In the genomic region with DNA sequence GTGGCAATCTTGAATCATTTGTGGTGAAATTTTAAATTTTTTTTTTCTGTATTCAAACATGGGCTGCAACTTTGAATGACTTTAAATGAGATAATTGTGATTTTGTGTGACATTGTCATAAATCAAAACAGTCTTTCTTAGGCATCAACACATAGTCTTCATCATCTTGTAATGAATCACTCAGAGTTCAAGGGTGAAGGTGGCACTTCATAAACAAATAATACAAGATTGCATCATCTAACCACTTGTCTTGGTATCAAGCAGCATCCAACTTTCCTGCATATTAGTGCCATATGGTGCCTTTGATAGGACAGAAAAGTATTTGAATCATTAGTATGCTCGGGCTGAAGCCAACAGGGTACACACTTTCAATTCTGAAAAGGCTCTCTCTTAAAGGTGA, we compare ENCODE assay signal across 28 cellular contexts.
"Had no signal": no experiment of that assay in that cellular context is flagged by ENCODE, and none has a peak within 500 bp of the region (broad histone marks: within the 10 kb centered on the region; RNA-seq: fewer than 3 reads in every experiment).

No MANE protein-coding gene starts in this region.

- DNase-seq: activated B cell treated with CpG ODN at 0.5 μM for 24 hours; activated CD4-positive, alpha-beta T cell treated with anti-CD3 and anti-CD28 coated beads for 4 hours; activated CD4-positive, CD25-positive, alpha-beta regulatory T cell treated with anti-CD3 and anti-CD28 coated beads, Interleukin-2, amount 50 U/mL, for 72 hours; activated CD8-positive, alpha-beta T cell treated with anti-CD3 and anti-CD28 coated beads, Interleukin-2, amount 10 ng/mL, durations not matched to agents 7 days and 5 days; activated gamma-delta T cell; activated naive CD4-positive, alpha-beta T cell treated with Interleukin-2 at 50 U/mL for 16 hours; activated naive CD8-positive, alpha-beta T cell treated with anti-CD3 and anti-CD28 coated beads, Interleukin-2, amount 10 ng/mL, durations not matched to agents 7 days and 5 days; activated T-cell treated with anti-CD3 and anti-CD28 coated beads, Interleukin-2, amount 50 U/mL, for 24 hours; body of pancreas; Kasumi-1; MM.1S; MV-4-11; NCI-H1092; NCI-H1436 treated with DMSO at 0.1 percent for 48 hours; NCI-H1694 treated with DMSO at 0.1 percent for 48 hours; NCI-H2029; NCI-H345; NCI-H526; NCI-H748 treated with DMSO at 0.1 percent for 48 hours; NK-92 treated with Interleukin-12 subunit alpha and Interleukin-12 subunit beta, amount 100 ng/mL, for 24 hours; PC-9; Right ventricle myocardium superior; SW 1271; T-helper 1 cell; T-helper 2 cell; T-helper 9 cell had no signal

- ATAC-seq: activated CD8-positive, alpha-beta T cell treated with anti-CD3 and anti-CD28 coated beads, Interleukin-2, amount 10 ng/mL, durations not matched to agents 7 days and 5 days; body of pancreas had no signal

- H3K27ac ChIP-seq: body of pancreas, breast epithelium, PC-9, VCaP had no signal

- H3K4me2 ChIP-seq: PC-9 had no signal

- H3K27me3 ChIP-seq: body of pancreas, breast epithelium had no signal

- H3K9me3 ChIP-seq: body of pancreas, breast epithelium had no signal

- H3K36me3 ChIP-seq: breast epithelium had no signal

- H3K4me3 ChIP-seq: body of pancreas, breast epithelium, PC-9 had no signal

- H2AFZ ChIP-seq: PC-9 had no signal

- H3K4me1 ChIP-seq: body of pancreas had no signal
